ENCODE assay signal across 28 cellular contexts in the genomic region with DNA sequence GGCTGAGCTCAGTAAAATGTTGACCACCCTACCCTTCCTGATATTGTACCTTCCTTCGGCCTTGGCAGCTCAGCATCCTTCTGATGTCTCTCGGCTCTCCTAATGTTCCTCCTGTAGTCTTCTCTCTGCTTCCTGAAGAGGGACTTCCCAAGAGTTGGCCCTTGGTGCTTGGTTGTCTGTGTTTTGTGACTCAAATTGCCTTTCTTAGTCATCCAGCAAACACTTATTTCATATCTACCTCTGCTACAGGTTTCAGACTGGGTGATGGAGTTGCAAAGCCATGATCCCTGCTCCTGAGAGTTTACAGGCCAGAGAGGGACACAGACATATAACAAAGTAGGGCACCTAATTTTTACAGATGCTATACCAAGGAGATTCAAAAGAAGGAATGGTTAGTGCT.
"Had no signal": no experiment of that assay in that cellular context is flagged by ENCODE, and none has a peak within 500 bp of the region (broad histone marks: within the 10 kb centered on the region; RNA-seq: fewer than 3 reads in every experiment).

No MANE protein-coding gene starts in this region.

- H3K9me3 Mint-ChIP-seq: natural killer cell treated with Interleukin-12 subunit alpha and Interleukin-12 subunit beta and Interleukin-15 and Interleukin-18, amount 100 ng/mL, for 72 hours had no signal

- FAIRE-seq: islet of Langerhans, kidney had no signal

- H3K4me1 ChIP-seq: left lung, right atrium auricular region, right lobe of liver, stomach, testis, transverse colon, upper lobe of left lung, vagina had no signal

- H3K27ac Mint-ChIP-seq: immature natural killer cell; mesothelial cell of epicardium; naive thymus-derived CD4-positive, alpha-beta T cell; natural killer cell treated with Interleukin-12 subunit alpha and Interleukin-12 subunit beta and Interleukin-15 and Interleukin-18, amount 100 ng/mL, for 72 hours; progenitor cell of endocrine pancreas; stimulated activated naive B cell treated with anti-CD40 and anti-IgM and Interleukin-4, amounts not matched to agents 10 μg/mL and 1 μg/mL and 100 μg/mL, for 72 hours had no signal

- H3K9me3 ChIP-seq: ovary, right atrium auricular region, right lobe of liver, stomach, testis, thyroid gland, transverse colon, upper lobe of left lung, vagina had no signal

- H3K36me3 Mint-ChIP-seq: mesothelial cell of epicardium had no signal

- H3K4me2 ChIP-seq: smooth muscle cell had no signal

- H3K27ac ChIP-seq: left lung, ovary, right atrium auricular region, right lobe of liver, stomach, testis, thyroid gland, transverse colon, upper lobe of left lung, vagina had no signal

- DNase-seq: hypothalamus; immature natural killer cell; kidney; left colon; left lung; mesendoderm; naive thymus-derived CD4-positive, alpha-beta T cell; ovary; right lobe of liver; stimulated activated CD4-positive, alpha-beta T cell treated with anti-CD3 and anti-CD28 coated beads, Interleukin-1b, Interleukin-23, amount 100 ng/mL, for 48 hours; stimulated activated CD4-positive, alpha-beta T cell treated with anti-CD3 and anti-CD28 coated beads, Interleukin-2, amount 100 ng/mL, for 48 hours; stimulated activated CD4-positive, alpha-beta T cell treated with anti-CD3 and anti-CD28 coated beads, Interleukin-4, amount 100 ng/mL, for 4 hours; stimulated activated CD8-positive, alpha-beta memory T cell treated with anti-CD3 and anti-CD28 coated beads, Interleukin-4, amount 100 ng/mL, for 48 hours; stimulated activated naive B cell treated with anti-CD40 and anti-IgM and Interleukin-4, amounts not matched to agents 10 μg/mL and 1 μg/mL and 100 μg/mL, for 72 hours; stimulated activated naive CD8-positive, alpha-beta T cell treated with anti-CD3 and anti-CD28 coated beads, Interleukin-15, Interleukin-2, amounts not matched to agents 100 U/mL and 50 U/mL, for 24 hours; stomach; testis; thyroid gland; transverse colon; upper lobe of left lung had no signal

- H3K4me1 Mint-ChIP-seq: mesothelial cell of epicardium; naive thymus-derived CD4-positive, alpha-beta T cell; stimulated activated naive B cell treated with anti-CD40 and anti-IgM and Interleukin-4, amounts not matched to agents 10 μg/mL and 1 μg/mL and 100 μg/mL, for 72 hours had no signal

- H3K4me3 ChIP-seq: left lung, lung, ovary, right atrium auricular region, right lobe of liver, smooth muscle cell, stomach, testis, thyroid gland, transverse colon, upper lobe of left lung, vagina had no signal

- H3K4me3 Mint-ChIP-seq: immature natural killer cell; mesothelial cell of epicardium; naive thymus-derived CD4-positive, alpha-beta T cell; natural killer cell treated with Interleukin-12 subunit alpha and Interleukin-12 subunit beta and Interleukin-15 and Interleukin-18, amount 100 ng/mL, for 72 hours; stimulated activated naive B cell treated with anti-CD40 and anti-IgM and Interleukin-4, amounts not matched to agents 10 μg/mL and 1 μg/mL and 100 μg/mL, for 72 hours had no signal

- H3K27me3 ChIP-seq: left lung, ovary, right atrium auricular region, right lobe of liver, stomach, testis, thyroid gland, upper lobe of left lung, vagina had no signal

- H3K36me3 ChIP-seq: left lung, ovary, right atrium auricular region, right lobe of liver, stomach, thyroid gland, transverse colon, upper lobe of left lung, vagina had no signal

- ATAC-seq: left colon; left lung; naive thymus-derived CD4-positive, alpha-beta T cell; natural killer cell treated with Interleukin-12 subunit alpha and Interleukin-12 subunit beta and Interleukin-15 and Interleukin-18, amount 100 ng/mL, for 72 hours; right lobe of liver; stimulated activated naive B cell treated with anti-CD40 and anti-IgM and Interleukin-4, amounts not matched to agents 10 μg/mL and 1 μg/mL and 100 μg/mL, for 72 hours; stimulated activated naive CD8-positive, alpha-beta T cell treated with anti-CD3 and anti-CD28 coated beads, Interleukin-15, Interleukin-2, amounts not matched to agents 100 U/mL and 50 U/mL, for 24 hours had no signal
